9 cellular contexts compared by ENCODE assay signal in the genomic region with DNA sequence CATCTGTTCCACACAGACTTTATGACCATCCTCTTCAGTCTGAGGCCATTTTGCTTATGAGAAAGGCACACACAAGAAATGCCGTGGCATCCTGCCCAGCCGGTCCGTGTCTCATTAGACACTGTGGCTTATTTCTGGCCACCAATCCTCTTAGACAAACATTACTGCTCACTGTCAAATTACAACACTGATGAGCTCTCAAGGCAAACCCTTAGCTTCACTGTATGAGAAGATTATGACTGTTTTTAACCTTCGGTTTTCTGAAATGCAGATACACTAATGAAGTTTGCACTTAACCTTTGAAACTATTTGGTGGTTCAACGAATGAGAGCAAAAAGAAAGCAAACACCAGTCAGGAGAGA. TPM values are rescaled to one million over a fixed set of nuclear protein-coding genes. Genes with fewer than 3 reads are reported as not detected.
DNase-seq lines count a peak whose midpoint lies in the region; ATAC-seq and TF ChIP-seq lines count a peak whose summit lies in the region.
"Had no signal": no experiment of that assay in that cellular context is flagged by ENCODE, and none has a peak within 500 bp of the region (broad histone marks: within the 10 kb centered on the region; RNA-seq: fewer than 3 reads in every experiment).

No MANE protein-coding gene starts in this region.

- no peak overlapping the region for H2AFZ ChIP-seq in ACC112 (ENCODE audit: low read length, unreplicated experiment)

- H3K27me3 ChIP-seq in ACC112 (ENCODE audit: insufficient read depth, low read length): no peaks in the 10 kb centered on the region

- no peak for TF ChIP-seq CTCF in coronary artery (IDR thresholded peaks at IDR 0.05)

- no peaks in the 10 kb centered on the region for H3K27me3 Mint-ChIP-seq in T-cell

- H3K9me3 Mint-ChIP-seq in T-cell: no peaks in the 10 kb centered on the region

- peaks cover 87% of the 10 kb centered on the region for H3K4me1 ChIP-seq in ACC112 (ENCODE audit: control insufficient read depth, insufficient read depth, low read length, unreplicated experiment)

- no peaks in the 10 kb centered on the region for H3K36me3 ChIP-seq in ACC112 (ENCODE audit: insufficient read depth, low read length)

- H3K4me3 ChIP-seq in ACC112 (ENCODE audit: low read depth, low read length) (peak overlapping the region; percentile 71), coronary artery (peak overlapping the region; percentile 63)

- peak; percentile 64 for DNase-seq in NCI-H1092 (lab: John Stamatoyannopoulos, UW)
- no peak for DNase-seq in coronary artery (ENCODE audit: low spot score)
- peak; percentile 83 for DNase-seq in mucosa of gallbladder (ENCODE audit: low spot score)
- DNase-seq in T-cell: no peak
- DNase-seq in amniotic stem cell (lab: John Stamatoyannopoulos, UW): no peak
- DNase-seq in occipital lobe (lab: John Stamatoyannopoulos, UW): no peak
- DNase-seq: DND-41 had no signal

- no peak overlapping the region for H3K4me3 Mint-ChIP-seq in T-cell

- POLR2A ChIA-PET in T-cell (lab: Charles Lee): no interaction called here

- CTCF ChIA-PET in T-cell (lab: Charles Lee): no interaction called here

- peaks cover 40% of the 10 kb centered on the region for H3K79me2 ChIP-seq in ACC112 (ENCODE audit: control insufficient read depth, insufficient read depth, low read length, unreplicated experiment)

- H3K27ac ChIP-seq in ACC112 (ENCODE audit: low read depth, low read length) (peak overlapping the region; percentile 95), coronary artery (peak overlapping the region; percentile 57 to 84)

- no peaks in the 10 kb centered on the region for H3K36me3 Mint-ChIP-seq in T-cell

- ATAC-seq in T-cell (replicated peaks in 1 of 4) (no peak), GM21825 (IDR thresholded peaks at IDR 0.05; ENCODE audit: unreplicated experiment) (no peak)

- no peaks in the 10 kb centered on the region for H3K4me1 Mint-ChIP-seq in T-cell

- no peak overlapping the region for H3K27ac Mint-ChIP-seq in T-cell

RNA-seq across cellular contexts. Expression of gene DST, which starts 50.5 kb away (rescaled TPM):
- 236 TPM for total RNA-seq in mucosa of gallbladder
- 10 to 100 TPM in 1 of 5 donors, 1 to 10 TPM in 4; 3.1 to 12.1 (median 7.4) TPM for total RNA-seq in T-cell
- total RNA-seq in occipital lobe: 329 TPM

Comparison
In these comparisons a context has a peak if more than half of its experiments do, and no peak if none do; other contexts are left out.
1. DNase-seq: peak in NCI-H1092 (single experiment) and mucosa of gallbladder (single experiment); none in coronary artery (single experiment), T-cell (0 of 34), amniotic stem cell (single experiment) and occipital lobe (single experiment).
2. RNA of gene DST, which starts 50.5 kb away (total RNA-seq): 329 TPM in occipital lobe (single experiment) and 236 TPM in mucosa of gallbladder (single experiment); 3.1 to 12.1 TPM in T-cell; every median in the first group is over 10 times any median in the second.